Comparison of ENCODE assay signal across 34 cellular contexts in genomic region chr6:12181481-12181880, GRCh38.
"Had no signal": no experiment of that assay in that cellular context is flagged by ENCODE, and none has a peak within 500 bp of the region (broad histone marks: within the 10 kb centered on the region; RNA-seq: fewer than 3 reads in every experiment).

No MANE protein-coding gene starts in this region.

- H3K27me3 ChIP-seq: MG63 had no signal

- H3K4me3 ChIP-seq: MG63 had no signal

- H3K36me3 ChIP-seq: MG63 had no signal

- DNase-seq: Karpas-422, Kasumi-1, MG63, MM.1S, MV-4-11, NCI-H1048, NCI-H1092, NCI-H1092 treated with DMSO at 0.1 percent for 48 hours, NCI-H1105, NCI-H1105 treated with DMSO at 0.1 percent for 48 hours, NCI-H1417, NCI-H1417 treated with DMSO at 0.1 percent for 48 hours, NCI-H1436, NCI-H1436 treated with DMSO at 0.1 percent for 48 hours, NCI-H146, NCI-H1694, NCI-H1694 treated with DMSO at 0.1 percent for 48 hours, NCI-H187, NCI-H187 treated with DMSO at 0.1 percent for 48 hours, NCI-H1930, NCI-H2029, NCI-H2029 treated with DMSO at 0.1 percent for 48 hours, NCI-H2081, NCI-H2081 treated with DMSO at 0.1 percent for 48 hours, NCI-H2107, NCI-H2171, NCI-H2171 treated with DMSO at 0.1 percent for 48 hours, NCI-H2227 treated with DMSO at 0.1 percent for 48 hours, NCI-H226, NCI-H345, NCI-H446, NCI-H446 treated with DMSO at 0.1 percent for 48 hours, NCI-H510A, NCI-H510A treated with DMSO at 0.1 percent for 48 hours had no signal

- H3K9me3 ChIP-seq: MG63 had no signal
